ENCODE assay signal across 12 cellular contexts in the genomic region with DNA sequence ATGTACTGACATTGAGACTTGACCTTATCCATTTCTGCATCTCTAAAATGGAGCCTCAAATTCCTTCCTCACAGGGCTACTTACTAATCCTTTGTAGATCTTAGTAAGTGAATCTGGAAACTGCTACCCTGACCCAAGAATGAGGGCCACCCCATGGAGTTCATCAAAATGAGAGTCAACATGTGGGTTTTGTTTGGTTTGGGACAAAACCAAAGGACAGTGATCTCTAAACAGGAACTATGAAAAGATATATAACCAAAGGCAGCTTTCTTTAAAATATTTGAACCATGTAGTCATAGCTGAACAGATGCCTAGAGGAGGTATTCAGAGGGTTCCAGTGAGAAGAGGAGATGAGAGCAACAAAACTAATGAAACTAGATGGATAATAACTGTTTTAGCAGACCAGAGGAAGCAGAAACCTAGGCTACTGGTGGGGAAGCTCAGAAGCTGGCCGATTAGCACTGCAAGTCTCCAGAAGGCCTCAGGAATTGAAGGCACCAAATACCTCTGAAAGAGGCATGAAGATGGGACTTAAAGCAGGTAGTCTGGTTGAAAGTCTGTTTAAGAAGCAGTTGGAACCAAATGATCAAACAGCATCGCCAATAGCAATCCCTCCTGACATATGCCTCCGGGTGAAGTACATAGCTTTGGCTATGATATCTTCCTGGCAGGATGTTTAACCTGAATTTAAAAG. TPM values are rescaled to one million over a fixed set of nuclear protein-coding genes. Genes with fewer than 3 reads are reported as not detected.
A peak's percentile ranks its signal among the peaks of the same experiment; 100 is the strongest.
DNase-seq lines count a peak whose midpoint lies in the region; ATAC-seq, FAIRE-seq and TF ChIP-seq lines count a peak whose summit lies in the region.
"Had no signal": no experiment of that assay in that cellular context is flagged by ENCODE, and none has a peak within 500 bp of the region (broad histone marks: within the 10 kb centered on the region; RNA-seq: fewer than 3 reads in every experiment).

No MANE protein-coding gene starts in this region.

- CTCF ChIA-PET in HEK293T (lab: Yijun Ruan, JAX), result interaction anchor here (0.7 kb wide), 1 partner anchor 187 kb away, joined by 3 read pairs; no protein-coding TSS in a partner anchor
- CTCF ChIA-PET in K562 (lab: Yijun Ruan, JAX; ENCODE audit: low intra/inter-chr PET ratio), result no interaction called here

- no peaks in the 10 kb centered on the region for H3K4me1 ChIP-seq in K562 (replicated peaks in 1 of 2; ENCODE audit: control insufficient read depth in 2 of 2, insufficient read depth in 2 of 2, low read length in 2 of 2)

- no peak for TF ChIP-seq POLR2A in K562 (conservative IDR thresholded peaks at IDR 0.05)

- BruUV-seq in K562 (replicated peaks; lab: Mats Ljungman, UMichigan), result no TSS peak

- H2AFZ ChIP-seq in K562 (ENCODE audit: low read depth, low read length), result no peak overlapping the region

- no peak overlapping the region for H3K27ac ChIP-seq in K562 (ENCODE audit: extremely low read depth, low read depth, low read length)

- H3K9me1 ChIP-seq in K562 (ENCODE audit: control insufficient read depth, insufficient read depth, low read length), result no peaks in the 10 kb centered on the region

- no peak for FAIRE-seq in K562 (lab: Jason Lieb, UNC)

- no peak for TF ChIP-seq RAD21 in K562 (CRISPR knock-in tag; conservative IDR thresholded peaks at IDR 0.05 in 1 of 2, IDR thresholded peaks at IDR 0.05 in 1 of 2)

- 55% methylated on average over 3 of the region's 3 CpGs for WGBS in K562 (ENCODE audit: insufficient coverage, low coverage, missing lambda C conversion rate)

- ATAC-seq in K562, result no peak
- no peak for ATAC-seq in GM19455 (IDR thresholded peaks at IDR 0.05; ENCODE audit: unreplicated experiment)

- DNase-seq in A172 (ENCODE audit: low spot score) (peak; percentile 94), HEK293T (ENCODE audit: extremely low spot score) (peak; percentile 6), K562 (ENCODE audit: extremely low read depth in 1 of 4, low spot score in 3 of 4) (peak in 3 of 4 experiments; percentile 4 to 6 (median 4)), iPS-NIHi7 (ENCODE audit: extremely low spot score) (peak; percentile 8), NCI-H2081 (lab: John Stamatoyannopoulos, UW) (no peak), NCI-H2029 treated with DMSO at 0.1 percent for 48 hours (lab: John Stamatoyannopoulos, UW) (no peak), NCI-H2029 (lab: John Stamatoyannopoulos, UW) (no peak)
- DNase-seq: GOT3, occipital lobe, T-helper 2 cell had no signal

- POLR2A ChIA-PET in HEK293T (lab: Yijun Ruan, JAX), result no interaction called here
- POLR2A ChIA-PET in K562 (lab: Yijun Ruan, JAX), result interaction anchor here (0.6 kb wide), 1 partner anchor 51 kb away, joined by 3 read pairs; a partner anchor contains a TSS

- TF ChIP-seq CTCF in K562 (IDR thresholded peaks at IDR 0.05 in 2 of 3, conservative IDR thresholded peaks at IDR 0.05 in 1 of 3; ENCODE audit: insufficient read depth in 2 of 3, low read depth in 1 of 3, low read length in 3 of 3), result no peak

- no peak overlapping the region for H3K4me2 ChIP-seq in K562 (ENCODE audit: insufficient read depth, low read length)

- no peaks in the 10 kb centered on the region for H3K9me3 ChIP-seq in K562 (replicated peaks; ENCODE audit: control insufficient read depth, insufficient read depth, low read depth, low read length)

- H3K79me2 ChIP-seq in K562 (ENCODE audit: control insufficient read depth, insufficient read depth, low read length), result no peaks in the 10 kb centered on the region

- intact Hi-C loops in K562 (cut with micrococcal nuclease), result no loop called here

- no peak overlapping the region for H3K4me3 ChIP-seq in K562

- H3K36me3 ChIP-seq in K562 (ENCODE audit: control insufficient read depth, insufficient read depth, low read length), result no peaks in the 10 kb centered on the region

- H3K9ac ChIP-seq in K562 (ENCODE audit: insufficient read depth in 1 of 2, low read depth in 2 of 2, low read length in 2 of 2), result no peak overlapping the region

- TF ChIP-seq EP300 in K562 (IDR thresholded peaks at IDR 0.05; ENCODE audit: low read length), result no peak

- no peaks in the 10 kb centered on the region for H3K27me3 ChIP-seq in K562 (ENCODE audit: control insufficient read depth in 2 of 2, insufficient read depth in 2 of 2, low read length in 2 of 2)

- no peaks in the 10 kb centered on the region for H4K20me1 ChIP-seq in K562 (replicated peaks; ENCODE audit: control insufficient read depth, insufficient read depth, low read length)

- in situ Hi-C loops in K562 (cut with MboI), result no loop called here

TF ChIP-seq in HEK293T, 16 proteins besides CTCF, POLR2A, EP300 and RAD21 (continues in another document):
- TF ChIP-seq ARNT (IDR thresholded peaks at IDR 0.05) (no peak), LEF1 (IDR thresholded peaks at IDR 0.05; ENCODE audit: borderline replicate concordance) (no peak), FOXM1 (IDR thresholded peaks at IDR 0.05; ENCODE audit: borderline replicate concordance) (no peak), FOXK2 (IDR thresholded peaks at IDR 0.05) (no peak), ELF4 (IDR thresholded peaks at IDR 0.05) (no peak), CTBP1 (IDR thresholded peaks at IDR 0.05; ENCODE audit: borderline replicate concordance) (no peak)
- TF ChIP-seq, protein P1, sequence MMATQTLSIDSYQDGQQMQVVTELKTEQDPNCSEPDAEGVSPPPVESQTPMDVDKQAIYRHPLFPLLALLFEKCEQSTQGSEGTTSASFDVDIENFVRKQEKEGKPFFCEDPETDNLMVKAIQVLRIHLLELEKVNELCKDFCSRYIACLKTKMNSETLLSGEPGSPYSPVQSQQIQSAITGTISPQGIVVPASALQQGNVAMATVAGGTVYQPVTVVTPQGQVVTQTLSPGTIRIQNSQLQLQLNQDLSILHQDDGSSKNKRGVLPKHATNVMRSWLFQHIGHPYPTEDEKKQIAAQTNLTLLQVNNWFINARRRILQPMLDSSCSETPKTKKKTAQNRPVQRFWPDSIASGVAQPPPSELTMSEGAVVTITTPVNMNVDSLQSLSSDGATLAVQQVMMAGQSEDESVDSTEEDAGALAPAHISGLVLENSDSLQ (IDR thresholded peaks at IDR 0.05), result no peak

TF ChIP-seq in K562, 482 proteins besides CTCF, POLR2A, EP300 and RAD21 (continues in another document):
- TF ChIP-seq, protein P2, sequence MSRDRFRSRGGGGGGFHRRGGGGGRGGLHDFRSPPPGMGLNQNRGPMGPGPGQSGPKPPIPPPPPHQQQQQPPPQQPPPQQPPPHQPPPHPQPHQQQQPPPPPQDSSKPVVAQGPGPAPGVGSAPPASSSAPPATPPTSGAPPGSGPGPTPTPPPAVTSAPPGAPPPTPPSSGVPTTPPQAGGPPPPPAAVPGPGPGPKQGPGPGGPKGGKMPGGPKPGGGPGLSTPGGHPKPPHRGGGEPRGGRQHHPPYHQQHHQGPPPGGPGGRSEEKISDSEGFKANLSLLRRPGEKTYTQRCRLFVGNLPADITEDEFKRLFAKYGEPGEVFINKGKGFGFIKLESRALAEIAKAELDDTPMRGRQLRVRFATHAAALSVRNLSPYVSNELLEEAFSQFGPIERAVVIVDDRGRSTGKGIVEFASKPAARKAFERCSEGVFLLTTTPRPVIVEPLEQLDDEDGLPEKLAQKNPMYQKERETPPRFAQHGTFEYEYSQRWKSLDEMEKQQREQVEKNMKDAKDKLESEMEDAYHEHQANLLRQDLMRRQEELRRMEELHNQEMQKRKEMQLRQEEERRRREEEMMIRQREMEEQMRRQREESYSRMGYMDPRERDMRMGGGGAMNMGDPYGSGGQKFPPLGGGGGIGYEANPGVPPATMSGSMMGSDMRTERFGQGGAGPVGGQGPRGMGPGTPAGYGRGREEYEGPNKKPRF (IDR thresholded peaks at IDR 0.05; ENCODE audit: low read depth, low read length), result no peak

RNA-seq across cellular contexts. Expression of a gene that starts 45.8 kb away (rescaled TPM):
- total RNA-seq in A172 (2014; rRNA removed; shearing (Covaris generic)), result 111 TPM in 2 replicates
- total RNA-seq in K562 (2011; cell fraction: chromatin; rRNA removed; ENCODE audit: low replicate concordance), result 47.6 and 67.6 TPM in 2 replicates
- total RNA-seq in K562 (2011; cell fraction: nucleolus; rRNA removed), result 35.0 and 36.5 TPM in 2 replicates
- 35.0 and 43.1 TPM in 2 replicates for total RNA-seq in K562 (2011; cell fraction: nucleoplasm; rRNA removed)
- total RNA-seq in K562 (2014; rRNA removed) (127 and 133 TPM in 2 replicates), K562 (2014; rRNA removed; fragmentation: Illumina TruSeq; extraction: Trizol) (91.4 and 104 TPM in 2 replicates), K562 (2015; rRNA removed; fragmentation: Illumina TruSeq; extraction: Trizol) (93.3 and 98.4 TPM in 2 replicates), K562 (2021) (111 and 115 TPM in 2 replicates)
- polyA plus RNA-seq in K562 (2011; rRNA removed) (340 and 360 TPM in 2 replicates), K562 (2014; fragmentation: Illumina TruSeq; extraction: Trizol) (112 and 118 TPM in 2 replicates), K562 (2014; fragmentation: Nextera tagmentation; extraction: Ambion mirVana) (10 to 100 TPM; 29.8 to 46.6 TPM), K562 (2014; rRNA removed) (147 and 152 TPM in 2 replicates)
- polyA plus RNA-seq in K562 (2011; cell fraction: cytosol; rRNA removed), result 154 and 190 TPM in 2 replicates
- 56.4 and 89.7 TPM in 2 replicates for polyA plus RNA-seq in K562 (2011; cell fraction: nucleus; rRNA removed)
- polyA plus RNA-seq in K562 (2012), result 59.3 and 74.2 TPM in 2 replicates
- polyA minus RNA-seq in K562 (2011; rRNA and poly(A)+ RNA removed), result 206 and 261 TPM in 2 replicates
- 45.1 and 70.5 TPM in 2 replicates for polyA minus RNA-seq in K562 (2011; cell fraction: cytosol; rRNA and poly(A)+ RNA removed)
- polyA minus RNA-seq in K562 (2011; cell fraction: nucleus; rRNA and poly(A)+ RNA removed), result 25.0 and 38.1 TPM in 2 replicates

RNA-seq across cellular contexts. Expression of a gene that starts 51.0 kb away (rescaled TPM):
- total RNA-seq in A172 (2014; rRNA removed; shearing (Covaris generic)), result not detected in 2 replicates
- not detected in 2 replicates for total RNA-seq in K562 (2011; cell fraction: chromatin; rRNA removed; ENCODE audit: low replicate concordance)
- not detected in 2 replicates for total RNA-seq in K562 (2011; cell fraction: nucleolus; rRNA removed)
- total RNA-seq in K562 (2011; cell fraction: nucleoplasm; rRNA removed), result not detected in 2 replicates
- total RNA-seq in K562 (2014; rRNA removed), result not detected in 2 replicates
- total RNA-seq in K562 (2014; rRNA removed; fragmentation: Illumina TruSeq; extraction: Trizol), result not detected in 2 replicates
- total RNA-seq in K562 (2015; rRNA removed; fragmentation: Illumina TruSeq; extraction: Trizol), result not detected in 2 replicates
- total RNA-seq in K562 (2021), result 0.04 TPM in 1 of 2 replicates, not detected in the other
- polyA plus RNA-seq in K562 (2011; rRNA removed), result not detected in 2 replicates
- not detected in 2 replicates for polyA plus RNA-seq in K562 (2011; cell fraction: cytosol; rRNA removed)
- polyA plus RNA-seq in K562 (2011; cell fraction: nucleus; rRNA removed), result not detected in 2 replicates
- 0.01 TPM in 1 of 2 replicates, not detected in the other for polyA plus RNA-seq in K562 (2012)
- polyA plus RNA-seq in K562 (2014; fragmentation: Illumina TruSeq; extraction: Trizol), result not detected in 2 replicates
- not detected for polyA plus RNA-seq in K562 (2014; fragmentation: Nextera tagmentation; extraction: Ambion mirVana)
- not detected in 2 replicates for polyA plus RNA-seq in K562 (2014; rRNA removed)
- not detected in 2 replicates for polyA minus RNA-seq in K562 (2011; rRNA and poly(A)+ RNA removed)
- not detected in 2 replicates for polyA minus RNA-seq in K562 (2011; cell fraction: cytosol; rRNA and poly(A)+ RNA removed)
- polyA minus RNA-seq in K562 (2011; cell fraction: nucleus; rRNA and poly(A)+ RNA removed), result not detected in 2 replicates
- total RNA-seq: activated CD8-positive, alpha-beta memory T cell treated with anti-CD3 and anti-CD28 coated beads for 36 hours had no signal

Comparison
In these comparisons a context has a peak if more than half of its experiments do, and no peak if none do; other contexts are left out.
1. DNase-seq: peak in A172 (single experiment), HEK293T (single experiment), K562 (3 of 4) and iPS-NIHi7 (single experiment); none in NCI-H2081 (0 of 2), NCI-H2029 treated with DMSO at 0.1 percent for 48 hours (single experiment) and NCI-H2029 (single experiment).